ENCODE assay signal across 12 cellular contexts in the genomic region with DNA sequence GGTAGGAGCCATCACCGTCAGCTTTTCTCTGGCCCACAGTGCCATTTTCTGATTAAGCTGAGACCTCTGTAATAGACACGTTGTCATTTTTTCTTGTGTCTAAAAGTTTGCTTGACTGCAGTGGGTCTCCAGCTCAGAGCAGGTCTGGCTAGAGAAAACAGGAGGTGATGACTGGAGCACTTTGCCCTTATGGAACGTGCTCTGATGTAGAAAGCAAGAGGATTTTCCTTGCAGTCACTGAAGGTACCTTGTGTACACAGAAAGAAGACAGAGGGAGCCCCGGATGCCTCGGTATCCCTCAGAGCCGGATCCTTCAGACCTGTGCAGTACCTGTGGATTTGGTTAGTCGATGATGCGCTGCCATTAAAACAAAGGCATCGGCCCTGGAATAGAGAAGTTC.
"Had no signal": no experiment of that assay in that cellular context is flagged by ENCODE, and none has a peak within 500 bp of the region (broad histone marks: within the 10 kb centered on the region; RNA-seq: fewer than 3 reads in every experiment).

No MANE protein-coding gene starts in this region.

- H3K36me3 Mint-ChIP-seq: stimulated activated effector memory CD8-positive, alpha-beta T cell treated with anti-CD3 and anti-CD28 coated beads, Interleukin-12 subunit alpha, Interleukin-12 subunit beta, amount 100 ng/mL, for 72 hours had no signal

- H3K27ac ChIP-seq: dorsolateral prefrontal cortex, vagina had no signal

- H3K27ac Mint-ChIP-seq: activated naive CD8-positive, alpha-beta T cell treated with anti-CD3 and anti-CD28 coated beads, Interleukin-2, amount 50 U/mL, for 24 hours; stimulated activated effector memory CD8-positive, alpha-beta T cell treated with anti-CD3 and anti-CD28 coated beads, Interleukin-12 subunit alpha, Interleukin-12 subunit beta, amount 100 ng/mL, for 72 hours had no signal

- H3K9me3 Mint-ChIP-seq: activated naive CD8-positive, alpha-beta T cell treated with anti-CD3 and anti-CD28 coated beads, Interleukin-2, amount 50 U/mL, for 24 hours; stimulated activated effector memory CD8-positive, alpha-beta T cell treated with anti-CD3 and anti-CD28 coated beads, Interleukin-12 subunit alpha, Interleukin-12 subunit beta, amount 100 ng/mL, for 72 hours had no signal

- H3K27me3 ChIP-seq: dorsolateral prefrontal cortex, pancreas, vagina had no signal

- DNase-seq: activated CD4-positive, CD25-positive, alpha-beta regulatory T cell; activated naive CD4-positive, alpha-beta T cell treated with Interleukin-2 at 50 U/mL for 16 hours; activated naive CD8-positive, alpha-beta T cell treated with anti-CD3 and anti-CD28 coated beads, Interleukin-2, amount 50 U/mL, for 24 hours; aorta; dorsolateral prefrontal cortex; hypothalamus; kidney; mesendoderm; pancreas had no signal

- H3K9me3 ChIP-seq: pancreas, vagina had no signal

- H3K36me3 ChIP-seq: pancreas, vagina had no signal

- H3K4me3 ChIP-seq: dorsolateral prefrontal cortex, pancreas, vagina had no signal

- H3K27me3 Mint-ChIP-seq: activated naive CD8-positive, alpha-beta T cell treated with anti-CD3 and anti-CD28 coated beads, Interleukin-2, amount 50 U/mL, for 24 hours had no signal

- ATAC-seq: activated naive CD8-positive, alpha-beta T cell treated with anti-CD3 and anti-CD28 coated beads, Interleukin-2, amount 50 U/mL, for 24 hours; esophagus mucosa; stimulated activated effector memory CD8-positive, alpha-beta T cell treated with anti-CD3 and anti-CD28 coated beads, Interleukin-12 subunit alpha, Interleukin-12 subunit beta, amount 100 ng/mL, for 72 hours had no signal

- H3K4me3 Mint-ChIP-seq: activated naive CD8-positive, alpha-beta T cell treated with anti-CD3 and anti-CD28 coated beads, Interleukin-2, amount 50 U/mL, for 24 hours; stimulated activated effector memory CD8-positive, alpha-beta T cell treated with anti-CD3 and anti-CD28 coated beads, Interleukin-12 subunit alpha, Interleukin-12 subunit beta, amount 100 ng/mL, for 72 hours had no signal
